ENCODE assay signal across 11 cellular contexts in the genomic region with DNA sequence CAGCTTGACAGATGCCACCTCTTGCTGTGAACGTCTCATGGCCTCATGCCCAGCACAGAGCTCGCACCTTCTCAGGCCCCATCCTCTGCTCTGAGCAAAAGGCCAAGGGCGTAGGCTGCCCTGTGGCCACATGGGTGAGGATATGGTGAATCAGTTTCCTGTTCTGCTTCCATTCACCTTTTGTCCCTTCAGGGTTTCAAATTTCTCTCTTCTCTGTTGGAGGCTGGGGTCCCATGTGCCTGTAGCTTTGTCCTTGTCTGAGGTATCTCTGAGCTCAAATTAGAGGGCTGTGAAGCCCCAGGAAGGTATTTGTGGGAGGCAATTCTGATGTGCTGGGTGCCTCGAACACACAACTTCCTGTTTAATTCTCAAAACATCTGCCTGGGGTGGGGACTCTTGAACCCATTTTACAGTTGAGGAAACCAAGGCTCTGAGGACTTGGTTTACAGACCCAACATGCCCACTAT. TPM values are rescaled to one million over a fixed set of nuclear protein-coding genes. Genes with fewer than 3 reads are reported as not detected.
DNase-seq lines count a peak whose midpoint lies in the region; ATAC-seq, FAIRE-seq and TF ChIP-seq lines count a peak whose summit lies in the region.
"Had no signal": no experiment of that assay in that cellular context is flagged by ENCODE, and none has a peak within 500 bp of the region (broad histone marks: within the 10 kb centered on the region; RNA-seq: fewer than 3 reads in every experiment).

No MANE protein-coding gene starts in this region.

- H3K27me3 ChIP-seq in WERI-Rb-1 (ENCODE audit: insufficient read depth, low read depth, severe bottlenecking) (no peaks in the 10 kb centered on the region), H1 (replicated peaks in 1 of 4; ENCODE audit: control insufficient read depth in 3 of 4, extremely low read depth in 1 of 4, insufficient read depth in 3 of 4, low read length in 3 of 4) (no peaks in the 10 kb centered on the region), gastroesophageal sphincter (no peaks in the 10 kb centered on the region)
- H3K27me3 ChIP-seq: BE2C had no signal

- H4K8ac ChIP-seq in H1 (ENCODE audit: extremely low read depth, insufficient read depth, low read length) = no peak overlapping the region

- 0 out of 2 replicates have a peak overlapping the region, but pooled peaks have one; percentile 81 for H2BK15ac ChIP-seq in H1 (ENCODE audit: low read length)

- no peak overlapping the region for H2AK5ac ChIP-seq in H1 (ENCODE audit: low read depth, low read length)

- no peak overlapping the region for H3K23ac ChIP-seq in H1 (ENCODE audit: insufficient read length)

- H4K20me1 ChIP-seq in H1 (replicated peaks in 1 of 2; ENCODE audit: control insufficient read depth in 1 of 2, insufficient read depth in 2 of 2, low read length in 2 of 2) = no peaks in the 10 kb centered on the region

- H3K9ac ChIP-seq in H1 (replicated peaks in 1 of 4; ENCODE audit: extremely low read depth in 1 of 4, low read depth in 3 of 4, low read length in 3 of 4) = no peak overlapping the region

- no peak overlapping the region; the same call in 1 of the 2 replicates for H2BK12ac ChIP-seq in H1 (ENCODE audit: low read depth, low read length)

- H3K4ac ChIP-seq in H1 (replicated peaks; ENCODE audit: insufficient read length, low read depth, low read length) = no peak overlapping the region

- H3K27ac ChIP-seq in WERI-Rb-1 (peak overlapping the region; percentile 98), H1 (ENCODE audit: low read depth, low read length) (no peak overlapping the region), gastroesophageal sphincter (no peak overlapping the region)
- H3K27ac ChIP-seq: left lung had no signal

- no peak overlapping the region for H3K56ac ChIP-seq in H1 (replicated peaks; ENCODE audit: insufficient read length, low read depth, low read length)

- TF ChIP-seq RAD21 in H1 (IDR thresholded peaks at IDR 0.05 in 1 of 2, conservative IDR thresholded peaks at IDR 0.05 in 1 of 2; ENCODE audit: low read depth in 2 of 2, low read length in 2 of 2) = no peak

- peaks cover 5% of the 10 kb centered on the region for H3K36me3 ChIP-seq in WERI-Rb-1
- no peaks in the 10 kb centered on the region for H3K36me3 ChIP-seq in H1 (ENCODE audit: control insufficient read depth in 2 of 4, insufficient read depth in 4 of 4, low read length in 3 of 4)
- H3K36me3 ChIP-seq in gastroesophageal sphincter = peaks cover 0 to 6% of the 10 kb centered on the region in 2 donors
- H3K36me3 ChIP-seq: BE2C had no signal

- WGBS in H1 (ENCODE audit: extremely low coverage in 1 of 2, insufficient coverage in 1 of 2, insufficient read length in 1 of 2, insufficient replicate concordance in 2 of 2, low coverage in 1 of 2, low lambda C conversion rate in 2 of 2, missing lambda C conversion rate in 1 of 2), 2 experiments = 87% methylated on average over 4 of the region's 4 CpGs; no CpG with 5 or more reads in 1 of the 2 experiments
- WGBS in gastroesophageal sphincter (ENCODE audit: low coverage in 1 of 2), 2 donors = 79 to 90% methylated on average over 3 of the region's 4 CpGs

- H3K4me2 ChIP-seq in H1 (ENCODE audit: insufficient read depth in 1 of 2, low read depth in 2 of 2, low read length in 2 of 2) = no peak overlapping the region

- TF ChIP-seq CTCF in WERI-Rb-1 (IDR thresholded peaks at IDR 0.05; ENCODE audit: low read depth, low read length) (no peak), H1 (IDR thresholded peaks at IDR 0.05; ENCODE audit: control extremely low read depth in 1 of 3, insufficient read depth in 1 of 3, low read depth in 1 of 3, low read length in 3 of 3) (no peak), gastroesophageal sphincter (IDR thresholded peaks at IDR 0.05) (no peak)

- CTCF ChIA-PET in H1 (lab: Charles Lee; ENCODE audit: partially characterized antibody) = interaction anchor here (0.5 to 10.1 kb wide), 14 partner anchors 8 to 1498 kb away, joined by 3 to 149 read pairs (median 14); a partner anchor contains a TSS

- DNase-seq in activated naive CD4-positive, alpha-beta T cell treated with Interleukin-2 at 50 U/mL for 16 hours = peak; percentile 44
- DNase-seq in activated naive CD4-positive, alpha-beta T cell (lab: John Stamatoyannopoulos, UW) = no peak
- DNase-seq in WERI-Rb-1 = no peak
- no peak for DNase-seq in H1 (ENCODE audit: low read depth in 1 of 2, low spot score in 2 of 2)
- peak; percentile 38 to 58 for DNase-seq in stimulated activated CD8-positive, alpha-beta memory T cell treated with anti-CD3 and anti-CD28 coated beads, Interleukin-15, amount 100 ng/mL, for 48 hours (ENCODE audit: low read depth in 2 of 2)
- DNase-seq in NCI-H524 treated with DMSO at 0.1 percent for 48 hours (lab: John Stamatoyannopoulos, UW) = no peak
- DNase-seq in cortex of kidney (lab: John Stamatoyannopoulos, UW) = no peak
- DNase-seq: BE2C had no signal

- TF ChIP-seq POLR2A in H1 (IDR thresholded peaks at IDR 0.05; ENCODE audit: control extremely low read depth in 1 of 2, low read depth in 2 of 2, low read length in 2 of 2) (no peak), gastroesophageal sphincter (IDR thresholded peaks at IDR 0.05) (no peak)

- H3K79me1 ChIP-seq in H1 (ENCODE audit: low read depth, low read length) = no peaks in the 10 kb centered on the region

- no peak for ATAC-seq in gastroesophageal sphincter
- ATAC-seq: left lung had no signal

- H3K9me3 ChIP-seq in WERI-Rb-1 (ENCODE audit: severe bottlenecking) (no peaks in the 10 kb centered on the region), H1 (ENCODE audit: insufficient read depth in 2 of 2, low read depth in 1 of 2, low read length in 1 of 2) (no peaks in the 10 kb centered on the region), gastroesophageal sphincter (no peaks in the 10 kb centered on the region)
- H3K9me3 ChIP-seq: BE2C, left lung had no signal

- no peak for TF ChIP-seq EP300 in H1 (IDR thresholded peaks at IDR 0.05; ENCODE audit: borderline replicate concordance in 1 of 2, low read depth in 2 of 2, low read length in 2 of 2)
- TF ChIP-seq EP300 in gastroesophageal sphincter (IDR thresholded peaks at IDR 0.05) = no peak

- H3K18ac ChIP-seq in H1 (ENCODE audit: extremely low read depth, low read length) = no peak overlapping the region

- POLR2A ChIA-PET in H1 (lab: Charles Lee; ENCODE audit: partially characterized antibody) = interaction anchor here (1.7 kb wide), 1 partner anchor 9 kb away, joined by 3 read pairs; no protein-coding TSS in a partner anchor

- no peaks in the 10 kb centered on the region for H3K79me2 ChIP-seq in H1 (ENCODE audit: control insufficient read depth in 1 of 2, insufficient read depth in 2 of 2, low read length in 2 of 2)

- FAIRE-seq in H1 (lab: Jason Lieb, UNC) = no peak

- peaks cover 0 to 2% (median 0%) of the 10 kb centered on the region in 4 experiments; a peak in 1 of 7 replicates for H3K4me1 ChIP-seq in H1 (replicated peaks in 1 of 4; ENCODE audit: control insufficient read depth in 3 of 4, insufficient read depth in 4 of 4, low read length in 3 of 4)
- H3K4me1 ChIP-seq in gastroesophageal sphincter = no peaks in the 10 kb centered on the region
- H3K4me1 ChIP-seq: BE2C, left lung had no signal

- H3K14ac ChIP-seq in H1 (ENCODE audit: insufficient read length) = no peak overlapping the region

- H2BK20ac ChIP-seq in H1 (ENCODE audit: low read length) = 0 out of 2 replicates have a peak overlapping the region, but pooled peaks have one; percentile 48

- no peak overlapping the region for H2BK120ac ChIP-seq in H1 (replicated peaks; ENCODE audit: low read depth, low read length)

- peak overlapping the region; percentile 63 for H4K91ac ChIP-seq in H1 (replicated peaks; ENCODE audit: insufficient read length, low read length)

- no peak overlapping the region for H4K5ac ChIP-seq in H1 (ENCODE audit: insufficient read length, low read depth, low read length)

- H3K4me3 ChIP-seq in WERI-Rb-1 (ENCODE audit: low read depth, low read length) = peak overlapping the region; percentile 63
- no peak overlapping the region for H3K4me3 ChIP-seq in H1 (ENCODE audit: extremely low read depth in 1 of 4, insufficient read depth in 2 of 4, low read depth in 3 of 4, low read length in 4 of 4)
- H3K4me3 ChIP-seq in gastroesophageal sphincter = no peak overlapping the region
- H3K4me3 ChIP-seq: left lung had no signal

- no peak overlapping the region for H2BK5ac ChIP-seq in H1 (ENCODE audit: low read depth, low read length)

- no peaks in the 10 kb centered on the region for H3K23me2 ChIP-seq in H1 (ENCODE audit: low read depth, low read length)

- no peak overlapping the region for H2AFZ ChIP-seq in H1 (ENCODE audit: low read length)

TF ChIP-seq in H1, 55 proteins besides CTCF, POLR2A, EP300 and RAD21:
- TF ChIP-seq SUZ12 (IDR thresholded peaks at IDR 0.05; ENCODE audit: low read length) = no peak
- TF ChIP-seq, protein P1, sequence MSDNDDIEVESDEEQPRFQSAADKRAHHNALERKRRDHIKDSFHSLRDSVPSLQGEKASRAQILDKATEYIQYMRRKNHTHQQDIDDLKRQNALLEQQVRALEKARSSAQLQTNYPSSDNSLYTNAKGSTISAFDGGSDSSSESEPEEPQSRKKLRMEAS (IDR thresholded peaks at IDR 0.05) = peak; percentile 43; the same call in 1 of the 2 replicates

RNA-seq across cellular contexts. Expression of a gene that starts 29.0 kb away (rescaled TPM):
- not detected in 2 replicates for total RNA-seq in H1 (2021; fragmentation: NEBNext Ultra II Directional; extraction: Animal tissue kit (Norgen Biotek cat#: 25700))
- polyA plus RNA-seq in H1 (2011; rRNA removed) = 0.15 and 0.20 TPM in 2 replicates
- 0.19 TPM for polyA plus RNA-seq in H1 (2011; cell fraction: cytosol; rRNA removed)
- polyA plus RNA-seq in H1 (2011; cell fraction: nucleus; rRNA removed) = 0.77 TPM
- polyA plus RNA-seq in H1 (2012, experiment 1 of 2) = 0.13 to 0.35 TPM (median 0.26 TPM) in 4 replicates
- 0.17 TPM for polyA plus RNA-seq in H1 (2012, experiment 2 of 2)
- polyA plus RNA-seq in H1 (2013, experiment 1 of 2) = not detected
- 0.06 TPM for polyA plus RNA-seq in H1 (2013, experiment 2 of 2)
- polyA minus RNA-seq in H1 (2011; rRNA and poly(A)+ RNA removed) = 0.05 TPM in 1 of 2 replicates, not detected in the other
- not detected for polyA minus RNA-seq in H1 (2011; cell fraction: cytosol; rRNA and poly(A)+ RNA removed)
- polyA minus RNA-seq in H1 (2011; cell fraction: nucleus; rRNA and poly(A)+ RNA removed) = not detected
- 1 to 10 TPM in 2 of 4 donors, under 1 TPM in 2; 0.46 to 2.2 (median 1.5) TPM for total RNA-seq in gastroesophageal sphincter
- total RNA-seq: renal cortical epithelial cell had no signal

Comparison
In these comparisons a context has a peak if more than half of its experiments do, and no peak if none do; other contexts are left out.
1. DNase-seq: peak in activated naive CD4-positive, alpha-beta T cell treated with Interleukin-2 at 50 U/mL for 16 hours (single experiment) and stimulated activated CD8-positive, alpha-beta memory T cell treated with anti-CD3 and anti-CD28 coated beads, Interleukin-15, amount 100 ng/mL, for 48 hours (2 of 2); none in activated naive CD4-positive, alpha-beta T cell (0 of 4), WERI-Rb-1 (single experiment), H1 (0 of 2), NCI-H524 treated with DMSO at 0.1 percent for 48 hours (single experiment) and cortex of kidney (single experiment).